In genomic region chr1:206896261-206896660, GRCh38 we compare ENCODE assay signal across 1 cellular context.
TF ChIP-seq lines count a peak whose summit lies in the region.

No MANE protein-coding gene starts in this region.

TF ChIP-seq in IMR-90, 13 proteins besides CTCF, POLR2A, EP300 and RAD21:
- TF ChIP-seq SMC3 (IDR thresholded peaks at IDR 0.05; ENCODE audit: low read depth, low read length): no peak
- no peak for TF ChIP-seq CHD1 (IDR thresholded peaks at IDR 0.05; ENCODE audit: low read depth, low read length)
- no peak for TF ChIP-seq MAZ (IDR thresholded peaks at IDR 0.05; ENCODE audit: borderline replicate concordance, low read depth, low read length)
- TF ChIP-seq BHLHE40 (IDR thresholded peaks at IDR 0.05; ENCODE audit: low read depth, low read length): no peak
- no peak for TF ChIP-seq RFX5 (IDR thresholded peaks at IDR 0.05; ENCODE audit: low read depth, low read length)
- TF ChIP-seq CEBPB (IDR thresholded peaks at IDR 0.05; ENCODE audit: low read depth, low read length): no peak
- TF ChIP-seq MAFK (IDR thresholded peaks at IDR 0.05; ENCODE audit: low read depth, low read length): no peak
- TF ChIP-seq NFE2L2 (IDR thresholded peaks at IDR 0.05; ENCODE audit: low read depth, low read length): no peak
- TF ChIP-seq USF2 (IDR thresholded peaks at IDR 0.05; ENCODE audit: low read depth, low read length): no peak
- TF ChIP-seq ELK1 (IDR thresholded peaks at IDR 0.05; ENCODE audit: borderline replicate concordance, low read depth, low read length): no peak
- TF ChIP-seq MXI1 (IDR thresholded peaks at IDR 0.05; ENCODE audit: borderline replicate concordance, low read depth, low read length): no peak
- no peak for TF ChIP-seq RCOR1 (IDR thresholded peaks at IDR 0.05; ENCODE audit: insufficient replicate concordance, low read length)
- no peak for TF ChIP-seq FOS (IDR thresholded peaks at IDR 0.05; ENCODE audit: low read depth, low read length)
TF ChIP-seq in IMR-90: peak in this region for 0.
